Comparison of ENCODE assay signal across 8 cellular contexts in genomic region chr17:68263111-68263681, GRCh38. TPM values are rescaled to one million over a fixed set of nuclear protein-coding genes. Genes with fewer than 3 reads are reported as not detected.
DNase-seq lines count a peak whose midpoint lies in the region; ATAC-seq, FAIRE-seq and TF ChIP-seq lines count a peak whose summit lies in the region.
"Not testable (repeated sequence)": the region's sequence is repeated elsewhere in the genome, so short reads cannot be mapped to it uniquely, and the experiment has no call there.

No MANE protein-coding gene starts in this region.

- not testable (repeated sequence) for H3K36me3 ChIP-seq in K562 (ENCODE audit: control insufficient read depth, insufficient read depth, low read length)

- peaks cover 20% of the 10 kb centered on the region for H3K4me1 Mint-ChIP-seq in neural crest cell

- not testable (repeated sequence) for H3K27ac ChIP-seq in 22Rv1; K562 (ENCODE audit: extremely low read depth, low read depth, low read length)

- not testable (repeated sequence) for H3K9me1 ChIP-seq in K562 (ENCODE audit: control insufficient read depth, insufficient read depth, low read length)

- not testable (repeated sequence) for H3K36me3 Mint-ChIP-seq in neural crest cell (ENCODE audit: low read depth)

- H3K4me3 ChIP-seq in K562: not testable (repeated sequence)

- H3K27me3 ChIP-seq in K562 (ENCODE audit: control insufficient read depth in 2 of 2, insufficient read depth in 2 of 2, low read length in 2 of 2): not testable (repeated sequence)

- not testable (repeated sequence) for H3K9me3 ChIP-seq in K562 (replicated peaks; ENCODE audit: control insufficient read depth, insufficient read depth, low read depth, low read length)

- not testable (repeated sequence) for H3K4me1 ChIP-seq in K562 (replicated peaks in 1 of 2; ENCODE audit: control insufficient read depth in 2 of 2, insufficient read depth in 2 of 2, low read length in 2 of 2)

- not testable (repeated sequence) for BruUV-seq in K562 (replicated peaks; lab: Mats Ljungman, UMichigan)

- not testable (repeated sequence) for H3K9me3 Mint-ChIP-seq in neural crest cell

- not testable (repeated sequence) for H3K4me3 Mint-ChIP-seq in neural crest cell

- FAIRE-seq in K562 (lab: Jason Lieb, UNC): peak; percentile 95

- 14% methylated on average over 4 of the region's 9 CpGs for WGBS in K562 (ENCODE audit: insufficient coverage, low coverage, missing lambda C conversion rate)

- not testable (repeated sequence) for TF ChIP-seq EP300 in K562 (IDR thresholded peaks at IDR 0.05; ENCODE audit: low read length)

- H3K9ac ChIP-seq in K562 (ENCODE audit: insufficient read depth in 1 of 2, low read depth in 2 of 2, low read length in 2 of 2): not testable (repeated sequence)

- H3K27me3 Mint-ChIP-seq in neural crest cell (ENCODE audit: low read depth): not testable (repeated sequence)

- in situ Hi-C loops in K562 (cut with MboI): loop anchor here (5.0 to 25.0 kb wide), 2 partner anchors 204 to 499 kb away; no protein-coding TSS in a partner anchor

- CTCF ChIA-PET in K562 (lab: Yijun Ruan, JAX; ENCODE audit: low intra/inter-chr PET ratio): interaction anchor here (0.6 to 2.2 kb wide), 7 partner anchors 136 to 203 kb away, joined by 3 to 12 read pairs (median 3); no protein-coding TSS in a partner anchor

- not testable (repeated sequence) for H4K20me1 ChIP-seq in K562 (replicated peaks; ENCODE audit: control insufficient read depth, insufficient read depth, low read length)

- TF ChIP-seq RAD21 in K562 (CRISPR knock-in tag; conservative IDR thresholded peaks at IDR 0.05 in 1 of 2, IDR thresholded peaks at IDR 0.05 in 1 of 2): peak; percentile 31 to 54

- intact Hi-C loops in K562 (cut with micrococcal nuclease) (loop anchor here (1.0 to 10.0 kb wide), 4 partner anchors 132 to 502 kb away; no protein-coding TSS in a partner anchor), Right ventricle myocardium superior (cut with DNase I) (loop anchor here (5.0 to 10.0 kb wide), 3 partner anchors 134 to 194 kb away; partner anchors contain the start of gene WIPI1)

- H3K27ac Mint-ChIP-seq in neural crest cell (ENCODE audit: unreplicated experiment): not testable (repeated sequence)

- H3K79me2 ChIP-seq in K562 (ENCODE audit: control insufficient read depth, insufficient read depth, low read length): not testable (repeated sequence)

- not testable (repeated sequence) for H3K4me2 ChIP-seq in K562 (ENCODE audit: insufficient read depth, low read length)

- TF ChIP-seq CTCF in 22Rv1 (IDR thresholded peaks at IDR 0.05): peak; percentile 55
- peak; percentile 45 to 62 (median 51); a peak in 5 of 6 replicates for TF ChIP-seq CTCF in K562 (IDR thresholded peaks at IDR 0.05 in 2 of 3, conservative IDR thresholded peaks at IDR 0.05 in 1 of 3; ENCODE audit: insufficient read depth in 2 of 3, low read depth in 1 of 3, low read length in 3 of 3)
- TF ChIP-seq CTCF in neural crest cell (conservative IDR thresholded peaks at IDR 0.05): peak; percentile 74

- POLR2A ChIA-PET in K562 (lab: Yijun Ruan, JAX): not testable (repeated sequence)

- ATAC-seq in HG02678 (IDR thresholded peaks at IDR 0.05; ENCODE audit: unreplicated experiment) (peak; percentile 51), K562 (peak; percentile 95), Right ventricle myocardium superior (ENCODE audit: poor library complexity) (peak; percentile 86)

- not testable (repeated sequence) for TF ChIP-seq POLR2A in K562 (conservative IDR thresholded peaks at IDR 0.05)

- DNase-seq in GM03348 (ENCODE audit: low spot score) (peak; percentile 33), NCI-H1417 (lab: John Stamatoyannopoulos, UW) (peak; percentile 21 to 62 (median 27)), SHP77 treated with DMSO at 0.1 percent for 48 hours (lab: John Stamatoyannopoulos, UW) (peak; percentile 13), K562 (ENCODE audit: extremely low read depth in 1 of 4, low spot score in 3 of 4) (peak in 3 of 4 experiments; percentile 18 to 25 (median 20)), neural crest cell (ENCODE audit: low read depth, low spot score) (peak; percentile 26)
- not testable (repeated sequence) for DNase-seq in Right ventricle myocardium superior

- not testable (repeated sequence) for H2AFZ ChIP-seq in K562 (ENCODE audit: low read depth, low read length)

TF ChIP-seq in K562, 482 proteins besides CTCF, POLR2A, EP300 and RAD21:
- peak; percentile 49; the same call in 1 of the 2 replicates for TF ChIP-seq SMC3 (conservative IDR thresholded peaks at IDR 0.05; ENCODE audit: insufficient read depth, low read depth, low read length)

RNA-seq across cellular contexts. Expression of gene AMZ2, which starts 15.4 kb away (rescaled TPM):
- 14.4 and 17.0 TPM in 2 replicates for total RNA-seq in K562 (2011; cell fraction: chromatin; rRNA removed; ENCODE audit: low replicate concordance)
- total RNA-seq in K562 (2011; cell fraction: nucleolus; rRNA removed): 12.1 and 12.7 TPM in 2 replicates
- total RNA-seq in K562 (2011; cell fraction: nucleoplasm; rRNA removed): 14.9 and 16.1 TPM in 2 replicates
- total RNA-seq in K562 (2014; rRNA removed) (22.6 and 30.9 TPM in 2 replicates), K562 (2014; rRNA removed; fragmentation: Illumina TruSeq; extraction: Trizol) (52.6 and 57.9 TPM in 2 replicates), K562 (2015; rRNA removed; fragmentation: Illumina TruSeq; extraction: Trizol) (44.8 and 47.0 TPM in 2 replicates), K562 (2021) (41.1 and 43.2 TPM in 2 replicates), Right ventricle myocardium superior (89.5 TPM), neural crest cell (85.1 and 87.5 TPM in 2 replicates)
- polyA plus RNA-seq in K562 (2011; rRNA removed) (54.0 and 59.2 TPM in 2 replicates), K562 (2014; fragmentation: Illumina TruSeq; extraction: Trizol) (75.2 and 92.2 TPM in 2 replicates), K562 (2014; fragmentation: Nextera tagmentation; extraction: Ambion mirVana) (10 to 100 TPM; 56.9 to 74.5 TPM), K562 (2014; rRNA removed) (34.8 and 41.8 TPM in 2 replicates)
- polyA plus RNA-seq in K562 (2011; cell fraction: cytosol; rRNA removed): 29.8 and 49.7 TPM in 2 replicates
- polyA plus RNA-seq in K562 (2011; cell fraction: nucleus; rRNA removed): 38.0 and 55.7 TPM in 2 replicates
- 51.0 and 61.3 TPM in 2 replicates for polyA plus RNA-seq in K562 (2012)
- polyA minus RNA-seq in K562 (2011; rRNA and poly(A)+ RNA removed): 32.1 and 35.0 TPM in 2 replicates
- 8.7 and 11.4 TPM in 2 replicates for polyA minus RNA-seq in K562 (2011; cell fraction: cytosol; rRNA and poly(A)+ RNA removed)
- polyA minus RNA-seq in K562 (2011; cell fraction: nucleus; rRNA and poly(A)+ RNA removed): 9.0 and 16.4 TPM in 2 replicates

RNA-seq across cellular contexts. Expression of gene SLC16A6, which starts 27.7 kb away (rescaled TPM):
- total RNA-seq in K562 (2011; cell fraction: chromatin; rRNA removed; ENCODE audit: low replicate concordance): 0.14 and 0.33 TPM in 2 replicates
- 0.17 TPM in 1 of 2 replicates, not detected in the other for total RNA-seq in K562 (2011; cell fraction: nucleolus; rRNA removed)
- 0.23 and 0.51 TPM in 2 replicates for total RNA-seq in K562 (2011; cell fraction: nucleoplasm; rRNA removed)
- total RNA-seq in K562 (2014; rRNA removed): 0.04 and 0.05 TPM in 2 replicates
- total RNA-seq in K562 (2014; rRNA removed; fragmentation: Illumina TruSeq; extraction: Trizol): 0.15 and 0.26 TPM in 2 replicates
- total RNA-seq in K562 (2015; rRNA removed; fragmentation: Illumina TruSeq; extraction: Trizol): 0.11 and 0.15 TPM in 2 replicates
- total RNA-seq in K562 (2021): 0.16 and 0.42 TPM in 2 replicates
- 0.05 and 0.11 TPM in 2 replicates for polyA plus RNA-seq in K562 (2011; rRNA removed)
- 0.04 TPM in 1 of 2 replicates, not detected in the other for polyA plus RNA-seq in K562 (2011; cell fraction: cytosol; rRNA removed)
- 0.10 and 0.11 TPM in 2 replicates for polyA plus RNA-seq in K562 (2011; cell fraction: nucleus; rRNA removed)
- 0.17 and 0.21 TPM in 2 replicates for polyA plus RNA-seq in K562 (2012)
- 0.11 and 0.31 TPM in 2 replicates for polyA plus RNA-seq in K562 (2014; fragmentation: Illumina TruSeq; extraction: Trizol)
- under 1 TPM; 0.08 to 0.27 TPM for polyA plus RNA-seq in K562 (2014; fragmentation: Nextera tagmentation; extraction: Ambion mirVana)
- polyA plus RNA-seq in K562 (2014; rRNA removed): 0.07 and 0.15 TPM in 2 replicates
- polyA minus RNA-seq in K562 (2011; rRNA and poly(A)+ RNA removed): 0.39 TPM in 1 of 2 replicates, not detected in the other
- 0.67 and 1.3 TPM in 2 replicates for polyA minus RNA-seq in K562 (2011; cell fraction: cytosol; rRNA and poly(A)+ RNA removed)
- polyA minus RNA-seq in K562 (2011; cell fraction: nucleus; rRNA and poly(A)+ RNA removed): 0.27 TPM in 1 of 2 replicates, not detected in the other
- total RNA-seq in Right ventricle myocardium superior: 0.16 TPM
- total RNA-seq in neural crest cell: 0.23 and 0.66 TPM in 2 replicates

RNA-seq across cellular contexts. Expression of gene ARSG, which starts 28.1 kb away (rescaled TPM):
- total RNA-seq in K562 (2011; cell fraction: chromatin; rRNA removed; ENCODE audit: low replicate concordance): 5.9 and 6.9 TPM in 2 replicates
- 2.2 and 3.3 TPM in 2 replicates for total RNA-seq in K562 (2011; cell fraction: nucleolus; rRNA removed)
- total RNA-seq in K562 (2011; cell fraction: nucleoplasm; rRNA removed): 3.2 and 7.3 TPM in 2 replicates
- total RNA-seq in K562 (2014; rRNA removed): 1.7 and 1.8 TPM in 2 replicates
- total RNA-seq in K562 (2014; rRNA removed; fragmentation: Illumina TruSeq; extraction: Trizol): 2.1 and 3.1 TPM in 2 replicates
- total RNA-seq in K562 (2015; rRNA removed; fragmentation: Illumina TruSeq; extraction: Trizol): 1.6 and 2.1 TPM in 2 replicates
- total RNA-seq in K562 (2021): 1.1 and 1.6 TPM in 2 replicates
- polyA plus RNA-seq in K562 (2011; rRNA removed): 0.64 and 1.4 TPM in 2 replicates
- polyA plus RNA-seq in K562 (2011; cell fraction: cytosol; rRNA removed): 1.3 and 1.8 TPM in 2 replicates
- 1.6 and 1.9 TPM in 2 replicates for polyA plus RNA-seq in K562 (2011; cell fraction: nucleus; rRNA removed)
- polyA plus RNA-seq in K562 (2012): 1.5 and 2.5 TPM in 2 replicates
- 3.8 and 5.6 TPM in 2 replicates for polyA plus RNA-seq in K562 (2014; fragmentation: Illumina TruSeq; extraction: Trizol)
- 1 to 10 TPM; 1.0 to 1.8 TPM for polyA plus RNA-seq in K562 (2014; fragmentation: Nextera tagmentation; extraction: Ambion mirVana)
- polyA plus RNA-seq in K562 (2014; rRNA removed): 3.7 and 3.8 TPM in 2 replicates
- 1.3 and 3.0 TPM in 2 replicates for polyA minus RNA-seq in K562 (2011; rRNA and poly(A)+ RNA removed)
- polyA minus RNA-seq in K562 (2011; cell fraction: cytosol; rRNA and poly(A)+ RNA removed): not detected in 2 replicates
- polyA minus RNA-seq in K562 (2011; cell fraction: nucleus; rRNA and poly(A)+ RNA removed): 0.81 and 1.9 TPM in 2 replicates
- total RNA-seq in Right ventricle myocardium superior: 3.1 TPM
- 5.0 and 6.2 TPM in 2 replicates for total RNA-seq in neural crest cell
